ENCODE assay signal across 24 cellular contexts in the genomic region with DNA sequence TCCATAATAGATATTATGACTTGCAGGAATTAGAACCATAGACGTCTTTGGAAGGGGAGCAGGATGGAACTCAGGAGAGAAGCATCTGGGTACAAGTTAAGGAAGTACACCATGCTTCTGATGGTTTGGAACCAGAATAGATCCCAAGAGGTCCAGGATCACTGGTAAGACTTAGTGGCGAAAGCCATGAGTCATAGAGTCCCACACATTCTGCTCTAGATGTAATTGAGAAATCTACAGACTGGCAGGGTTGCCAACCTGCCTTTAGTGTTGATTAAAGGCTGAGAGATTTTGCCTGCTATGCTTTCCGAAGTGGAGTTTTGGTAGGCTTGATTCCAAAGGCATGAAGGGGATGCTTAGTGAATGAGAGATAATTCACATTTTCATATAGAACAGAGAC. TPM values are rescaled to one million over a fixed set of nuclear protein-coding genes. Genes with fewer than 3 reads are reported as not detected.
DNase-seq lines count a peak whose midpoint lies in the region; ATAC-seq and TF ChIP-seq lines count a peak whose summit lies in the region.
"Had no signal": no experiment of that assay in that cellular context is flagged by ENCODE, and none has a peak within 500 bp of the region (broad histone marks: within the 10 kb centered on the region; RNA-seq: fewer than 3 reads in every experiment).

No MANE protein-coding gene starts in this region.

- TF ChIP-seq POLR2A in stomach (IDR thresholded peaks at IDR 0.05) = no peak

- H3K4me3 Mint-ChIP-seq in osteocyte (ENCODE audit: unreplicated experiment) = peak overlapping the region; percentile 70
- H3K4me3 Mint-ChIP-seq: activated CD4-positive, alpha-beta T cell treated with anti-CD3 and anti-CD28 coated beads, Interleukin-2, amount 10 ng/mL, durations not matched to agents 7 days and 5 days; IgD-negative memory B cell had no signal

- ATAC-seq in left lung = no peak
- ATAC-seq: esophagus mucosa, heart left ventricle had no signal

- WGBS in stomach, 5 donors = 65 to 89% (median 76%) methylated on average over 3 of the region's 3 CpGs

- peak overlapping the region; percentile 99 for H3K27ac Mint-ChIP-seq in osteocyte (ENCODE audit: unreplicated experiment)
- H3K27ac Mint-ChIP-seq: activated CD4-positive, alpha-beta T cell treated with anti-CD3 and anti-CD28 coated beads, Interleukin-2, amount 10 ng/mL, durations not matched to agents 7 days and 5 days; IgD-negative memory B cell had no signal

- H3K9me3 ChIP-seq in left lung (no peaks in the 10 kb centered on the region), stomach (no peaks in the 10 kb centered on the region)
- H3K9me3 ChIP-seq: heart left ventricle, right atrium auricular region had no signal

- TF ChIP-seq CTCF in osteocyte (IDR thresholded peaks at IDR 0.05) (no peak), left lung (IDR thresholded peaks at IDR 0.05) (no peak), stomach (IDR thresholded peaks at IDR 0.05) (no peak)

- H3K27ac ChIP-seq in left lung (no peak overlapping the region), stomach (no peak overlapping the region)
- H3K27ac ChIP-seq: heart left ventricle, right atrium auricular region had no signal

- intact Hi-C loops in left lung (cut with DNase I) = no loop called here
- intact Hi-C loops in stomach (cut with DNase I; ENCODE audit: low total_unique reads) = no loop called here

- H3K27me3 Mint-ChIP-seq in osteocyte (ENCODE audit: unreplicated experiment) = no peaks in the 10 kb centered on the region
- H3K27me3 Mint-ChIP-seq: activated CD4-positive, alpha-beta T cell treated with anti-CD3 and anti-CD28 coated beads, Interleukin-2, amount 10 ng/mL, durations not matched to agents 7 days and 5 days had no signal

- H3K36me3 Mint-ChIP-seq in osteocyte (ENCODE audit: unreplicated experiment) = peaks cover 33% of the 10 kb centered on the region
- H3K36me3 Mint-ChIP-seq: IgD-negative memory B cell had no signal

- peak; percentile 38 for DNase-seq in ELR (ENCODE audit: low read depth)
- peak; percentile 77 for DNase-seq in MV-4-11 (lab: John Stamatoyannopoulos, UW)
- DNase-seq in dedifferentiated amniotic fluid mesenchymal stem cell (ENCODE audit: extremely low spot score) = peak; percentile 17
- no peak for DNase-seq in osteocyte (ENCODE audit: extremely low spot score, unreplicated experiment)
- DNase-seq in left lung = no peak
- DNase-seq in NCI-H1436 treated with DMSO at 0.1 percent for 48 hours (lab: John Stamatoyannopoulos, UW) = no peak
- DNase-seq in stomach = no peak
- DNase-seq: activated CD4-positive, alpha-beta T cell treated with anti-CD3 and anti-CD28 coated beads, Interleukin-2, amount 10 ng/mL, durations not matched to agents 7 days and 5 days; activated CD8-positive, alpha-beta memory T cell treated with anti-CD3 and anti-CD28 coated beads, Interleukin-2, amount 50 U/mL, for 48 hours; activated effector memory CD4-positive, alpha-beta T cell treated with Interleukin-2 at 50 U/mL for 16 hours; AML-193; central memory CD4-positive, alpha-beta T cell; effector CD4-positive, alpha-beta T cell; H7; heart left ventricle; NCI-H1048; NCI-H2029 treated with DMSO at 0.1 percent for 48 hours; NCI-H510A treated with DMSO at 0.1 percent for 48 hours; Right ventricle myocardium superior; stimulated activated CD4-positive, alpha-beta T cell treated with anti-CD3 and anti-CD28 coated beads, Interleukin-15, amount 100 ng/mL, for 24 hours; T-helper 1 cell had no signal

- H3K36me3 ChIP-seq in left lung (no peaks in the 10 kb centered on the region), stomach (no peaks in the 10 kb centered on the region)
- H3K36me3 ChIP-seq: heart left ventricle, right atrium auricular region had no signal

- no peak overlapping the region for H3K4me3 ChIP-seq in left lung
- no peak overlapping the region for H3K4me3 ChIP-seq in stomach
- H3K4me3 ChIP-seq: heart left ventricle, right atrium auricular region had no signal

- peaks cover 16% of the 10 kb centered on the region for H3K9me3 Mint-ChIP-seq in osteocyte (ENCODE audit: unreplicated experiment)
- H3K9me3 Mint-ChIP-seq: activated CD4-positive, alpha-beta T cell treated with anti-CD3 and anti-CD28 coated beads, Interleukin-2, amount 10 ng/mL, durations not matched to agents 7 days and 5 days; IgD-negative memory B cell had no signal

- peaks cover 0 to 2% of the 10 kb centered on the region in 2 donors for H3K4me1 ChIP-seq in left lung
- H3K4me1 ChIP-seq in stomach = peaks cover 0 to 14% (median 5%) of the 10 kb centered on the region in 4 donors
- H3K4me1 ChIP-seq: right atrium auricular region had no signal

- H3K27me3 ChIP-seq in left lung (no peaks in the 10 kb centered on the region), stomach (no peaks in the 10 kb centered on the region)
- H3K27me3 ChIP-seq: heart left ventricle, right atrium auricular region had no signal

- TF ChIP-seq EP300 in stomach (IDR thresholded peaks at IDR 0.05) = no peak

- peaks cover 72% of the 10 kb centered on the region for H3K4me1 Mint-ChIP-seq in osteocyte (ENCODE audit: unreplicated experiment)

RNA-seq across cellular contexts. Expression of a gene that starts 57.1 kb away (rescaled TPM):
- total RNA-seq in osteocyte (0.94 and 1.0 TPM in 2 replicates), left lung (1 to 10 TPM in 1 of 2 donors, under 1 TPM in 1; 0.44 to 2.5 TPM), stomach (not detected)
- polyA plus RNA-seq in stomach = not detected
- total RNA-seq: activated CD4-positive, alpha-beta T cell treated with anti-CD3 and anti-CD28 coated beads, Interleukin-2, amount 10 ng/mL, durations not matched to agents 7 days and 5 days; esophagus mucosa; H7; heart left ventricle; right atrium auricular region; Right ventricle myocardium superior had no signal
- polyA plus RNA-seq: heart left ventricle, IgD-negative memory B cell had no signal

Comparison
In these comparisons a context has a peak if more than half of its experiments do, and no peak if none do; other contexts are left out.
1. DNase-seq: peak in ELR (single experiment), MV-4-11 (single experiment) and dedifferentiated amniotic fluid mesenchymal stem cell (single experiment); none in osteocyte (single experiment), left lung (0 of 2), NCI-H1436 treated with DMSO at 0.1 percent for 48 hours (single experiment) and stomach (single experiment).